Comparison of ENCODE assay signal across 23 cellular contexts in the genomic region with DNA sequence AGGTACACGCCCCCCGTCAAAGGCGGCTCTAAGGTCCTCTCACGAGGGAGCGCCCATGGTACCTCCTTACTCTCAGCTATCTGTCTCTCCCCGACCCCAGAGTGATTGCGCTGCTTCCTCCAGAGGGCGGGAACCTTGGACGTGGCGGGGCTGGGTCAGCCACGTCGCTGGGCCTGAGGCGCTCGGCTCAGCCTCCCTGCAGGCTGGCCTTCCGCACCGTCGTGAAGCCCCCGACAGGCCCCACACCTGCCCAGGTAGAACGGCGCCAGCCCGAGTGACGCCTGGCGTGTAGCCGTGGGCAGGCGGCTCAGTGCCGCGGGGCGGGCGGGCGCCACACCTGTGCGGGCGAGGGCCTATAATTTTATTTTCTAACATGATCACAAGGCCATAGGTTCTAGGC.
DNase-seq lines count a peak whose midpoint lies in the region; ATAC-seq, FAIRE-seq and TF ChIP-seq lines count a peak whose summit lies in the region.
"Had no signal": no experiment of that assay in that cellular context is flagged by ENCODE, and none has a peak within 500 bp of the region (broad histone marks: within the 10 kb centered on the region; RNA-seq: fewer than 3 reads in every experiment).

No MANE protein-coding gene starts in this region.

- no CpG with 5 or more reads among the region's 32 CpGs for WGBS in H9 (ENCODE audit: extremely low coverage, insufficient read length, low lambda C conversion rate)
- 83% methylated on average over 1 of the region's 32 CpGs; no CpG with 5 or more reads in 1 of the 2 donors for WGBS in gastroesophageal sphincter (ENCODE audit: low coverage in 1 of 2), 2 donors
- no CpG with 5 or more reads among the region's 32 CpGs for WGBS in neuronal stem cell (ENCODE audit: extremely low coverage in 2 of 2, insufficient read length in 2 of 2, insufficient replicate concordance in 1 of 2), 2 donors

- H4K20me1 ChIP-seq in H9 (ENCODE audit: control insufficient read depth, insufficient read depth, insufficient read length): no peaks in the 10 kb centered on the region

- H3K4me1 Mint-ChIP-seq in H9: no peaks in the 10 kb centered on the region
- H3K4me1 Mint-ChIP-seq: CD4-positive, CD25-positive, alpha-beta regulatory T cell had no signal

- ATAC-seq in gastroesophageal sphincter (peak; percentile 43), upper lobe of right lung (peak; percentile 31), HG03442 (IDR thresholded peaks at IDR 0.05; ENCODE audit: unreplicated experiment) (no peak)
- ATAC-seq: K562 had no signal

- intact Hi-C loops in upper lobe of right lung (cut with DNase I): no loop called here

- peaks cover 0 to 34% of the 10 kb centered on the region in 2 experiments; a peak in 3 of 5 replicates for H3K9me3 Mint-ChIP-seq in H9

- TF ChIP-seq EP300 in gastroesophageal sphincter (IDR thresholded peaks at IDR 0.05): no peak

- no peak for TF ChIP-seq POLR2A in gastroesophageal sphincter (IDR thresholded peaks at IDR 0.05)

- H3K23me2 ChIP-seq in H9 (ENCODE audit: insufficient read length, low read depth, low read length, poor library complexity, severe bottlenecking): no peaks in the 10 kb centered on the region

- H2AFZ ChIP-seq in H9 (ENCODE audit: low read length) (no peak overlapping the region), neuronal stem cell (ENCODE audit: low read length) (no peak overlapping the region)

- no peaks in the 10 kb centered on the region; a peak in 1 of 7 replicates for H3K36me3 Mint-ChIP-seq in H9 (ENCODE audit: insufficient read depth in 1 of 3, low read depth in 3 of 3)
- H3K36me3 Mint-ChIP-seq: CD4-positive, CD25-positive, alpha-beta regulatory T cell had no signal

- H2BK5ac ChIP-seq in H9 (ENCODE audit: insufficient read length, low read length) (no peak overlapping the region), neuronal stem cell (ENCODE audit: low read length) (no peak overlapping the region)

- H3K4me3 ChIP-seq in gastroesophageal sphincter: no peak overlapping the region
- no peak overlapping the region for H3K4me3 ChIP-seq in neuronal stem cell (ENCODE audit: low read length in 2 of 2)
- no peak overlapping the region for H3K4me3 ChIP-seq in upper lobe of right lung
- H3K4me3 ChIP-seq: K562 had no signal

- no peak for TF ChIP-seq CTCF in H9 (conservative IDR thresholded peaks at IDR 0.05)
- no peak for TF ChIP-seq CTCF in gastroesophageal sphincter (IDR thresholded peaks at IDR 0.05)
- no peak for TF ChIP-seq CTCF in upper lobe of right lung (IDR thresholded peaks at IDR 0.05)
- TF ChIP-seq CTCF in D721Med (IDR thresholded peaks at IDR 0.05; ENCODE audit: insufficient read depth, missing control alignments): no peak

- H3K4ac ChIP-seq in H9 (ENCODE audit: low read depth, low read length) (no peak overlapping the region), neuronal stem cell (ENCODE audit: low read length) (no peak overlapping the region)

- no peaks in the 10 kb centered on the region for H3K79me2 ChIP-seq in H9 (ENCODE audit: insufficient read depth, low read length)

- H3K14ac ChIP-seq in H9 (ENCODE audit: insufficient read depth, low read length) (no peak overlapping the region), neuronal stem cell (ENCODE audit: low read length) (peak overlapping the region; percentile 12)

- H2BK12ac ChIP-seq in H9 (ENCODE audit: insufficient read length, low read depth, low read length) (no peak overlapping the region), neuronal stem cell (ENCODE audit: low read length) (no peak overlapping the region)

- H3K9me3 ChIP-seq in H9 (ENCODE audit: control insufficient read depth, low read depth, low read length): no peaks in the 10 kb centered on the region
- peaks cover 0 to 4% (median 0%) of the 10 kb centered on the region in 3 donors for H3K9me3 ChIP-seq in gastroesophageal sphincter
- H3K9me3 ChIP-seq in neuronal stem cell (replicated peaks in 1 of 2; ENCODE audit: control insufficient read depth in 2 of 2, insufficient read depth in 1 of 2, low read depth in 1 of 2, low read length in 2 of 2): no peaks in the 10 kb centered on the region
- no peaks in the 10 kb centered on the region for H3K9me3 ChIP-seq in upper lobe of right lung
- H3K9me3 ChIP-seq: BE2C, Caco-2 had no signal

- H3K4me3 Mint-ChIP-seq in H9: no peak overlapping the region
- H3K4me3 Mint-ChIP-seq: CD4-positive, CD25-positive, alpha-beta regulatory T cell had no signal

- H4K91ac ChIP-seq in H9 (ENCODE audit: insufficient read length, low read depth, low read length) (no peak overlapping the region), neuronal stem cell (ENCODE audit: low read depth, low read length, poor library complexity) (no peak overlapping the region)

- peak; percentile 67 for DNase-seq in H9
- no peak for DNase-seq in neuronal stem cell (ENCODE audit: low spot score)
- no peak for DNase-seq in upper lobe of right lung
- DNase-seq in D721Med (ENCODE audit: insufficient read length, low spot score): no peak
- no peak for DNase-seq in HUDEP-2 (lab: John Stamatoyannopoulos, UW; ENCODE audit: unreplicated experiment in 76 of 76)
- DNase-seq: ACHN; BE2C; C1 segment of cervical spinal cord; Caco-2; CD4-positive, CD25-positive, alpha-beta regulatory T cell; DMS153; DMS79; GDM1; HCEC 1CT; IMR-90 had no signal

- no peak for FAIRE-seq in D721Med (lab: Jason Lieb, UNC)
- FAIRE-seq: A204.1, GM12892, GM18507, H1, K562 had no signal

- H3K23ac ChIP-seq in H9 (ENCODE audit: insufficient read length, low read depth, low read length) (no peak overlapping the region), neuronal stem cell (ENCODE audit: low read depth, low read length, poor library complexity) (no peak overlapping the region)

- H2BK15ac ChIP-seq in H9 (ENCODE audit: low read depth, low read length): no peak overlapping the region
- H2BK15ac ChIP-seq in neuronal stem cell (ENCODE audit: low read length): no peak overlapping the region

- no peak overlapping the region for H3T11ph ChIP-seq in H9 (ENCODE audit: low read length)

- H4K8ac ChIP-seq in H9 (replicated peaks; ENCODE audit: insufficient read length, low read depth, low read length) (no peak overlapping the region), neuronal stem cell (ENCODE audit: low read depth, low read length) (no peak overlapping the region)

- no peaks in the 10 kb centered on the region; the same call in 1 of the 2 replicates for H3K4me1 ChIP-seq in H9 (ENCODE audit: insufficient read depth, low read length)
- H3K4me1 ChIP-seq in gastroesophageal sphincter: no peaks in the 10 kb centered on the region
- H3K4me1 ChIP-seq in neuronal stem cell (ENCODE audit: control insufficient read depth in 2 of 2, insufficient read depth in 1 of 2, low read depth in 1 of 2, low read length in 2 of 2): no peaks in the 10 kb centered on the region
- no peaks in the 10 kb centered on the region for H3K4me1 ChIP-seq in upper lobe of right lung
- H3K4me1 ChIP-seq: BE2C, Caco-2 had no signal

- H3K4me2 ChIP-seq in H9 (ENCODE audit: insufficient read depth, insufficient read length, low read length) (no peak overlapping the region), neuronal stem cell (ENCODE audit: insufficient read depth, low read length, poor library complexity, severe bottlenecking) (no peak overlapping the region)

- no peak overlapping the region for H3K56ac ChIP-seq in H9 (ENCODE audit: insufficient read length, low read depth, low read length)

- no peak overlapping the region for H3K27ac Mint-ChIP-seq in H9
- H3K27ac Mint-ChIP-seq: CD4-positive, CD25-positive, alpha-beta regulatory T cell had no signal

- H2AK5ac ChIP-seq in H9 (ENCODE audit: insufficient read length, low read length) (no peak overlapping the region), neuronal stem cell (ENCODE audit: low read depth, low read length) (no peak overlapping the region)

- H3K79me1 ChIP-seq in H9 (ENCODE audit: insufficient read depth, low read depth, low read length, poor library complexity, severe bottlenecking): no peaks in the 10 kb centered on the region
- no peaks in the 10 kb centered on the region for H3K79me1 ChIP-seq in neuronal stem cell (ENCODE audit: low read depth, low read length)

- H4K5ac ChIP-seq in H9 (ENCODE audit: insufficient read length, low read depth, low read length): no peak overlapping the region

- H3K9ac ChIP-seq in H9 (ENCODE audit: extremely low read depth, insufficient read length, low read length) (no peak overlapping the region), neuronal stem cell (ENCODE audit: low read depth, low read length, poor library complexity) (no peak overlapping the region)

- no peak overlapping the region for H2BK20ac ChIP-seq in H9 (ENCODE audit: low read depth, low read length, poor library complexity, severe bottlenecking)

- H2BK120ac ChIP-seq in H9 (ENCODE audit: low read depth, low read length, poor library complexity, severe bottlenecking) (no peak overlapping the region), neuronal stem cell (ENCODE audit: low read depth, low read length) (no peak overlapping the region)

- H3K27ac ChIP-seq in H9 (ENCODE audit: insufficient read length, low read depth, low read length) (no peak overlapping the region), gastroesophageal sphincter (no peak overlapping the region), neuronal stem cell (replicated peaks; ENCODE audit: low read length) (no peak overlapping the region), upper lobe of right lung (no peak overlapping the region)
- H3K27ac ChIP-seq: HL-60 had no signal

- H3K18ac ChIP-seq in H9 (ENCODE audit: insufficient read length, low read depth, low read length) (no peak overlapping the region), neuronal stem cell (ENCODE audit: low read length) (peak overlapping the region; percentile 22)

- H3K27me3 ChIP-seq in H9 (ENCODE audit: insufficient read depth, low read length) (no peaks in the 10 kb centered on the region), gastroesophageal sphincter (peaks cover 13% of the 10 kb centered on the region), neuronal stem cell (ENCODE audit: control insufficient read depth in 3 of 3, insufficient read depth in 3 of 3, low read depth in 1 of 3, low read length in 3 of 3) (no peaks in the 10 kb centered on the region), upper lobe of right lung (no peaks in the 10 kb centered on the region)
- H3K27me3 ChIP-seq: BE2C had no signal

- H3K27me3 Mint-ChIP-seq in H9 (ENCODE audit: low read depth): no peaks in the 10 kb centered on the region
- H3K27me3 Mint-ChIP-seq: CD4-positive, CD25-positive, alpha-beta regulatory T cell had no signal

- H3K36me3 ChIP-seq in gastroesophageal sphincter: no peaks in the 10 kb centered on the region
- no peaks in the 10 kb centered on the region for H3K36me3 ChIP-seq in neuronal stem cell (replicated peaks in 1 of 2; ENCODE audit: control insufficient read depth in 2 of 2, insufficient read depth in 2 of 2, low read length in 2 of 2)
- no peaks in the 10 kb centered on the region for H3K36me3 ChIP-seq in upper lobe of right lung
- H3K36me3 ChIP-seq: BE2C had no signal
